Comparison of ENCODE assay signal across 8 cellular contexts in genomic region chr17:28599311-28600184, GRCh38.
DNase-seq lines count a peak whose midpoint lies in the region; ATAC-seq lines count a peak whose summit lies in the region.

No MANE protein-coding gene starts in this region.

- ATAC-seq in HG02840 (IDR thresholded peaks at IDR 0.05; ENCODE audit: low FRiP score, unreplicated experiment) = peak; percentile 39

- DNase-seq in NCI-H2081 (lab: John Stamatoyannopoulos, UW) (peak; percentile 64 to 71), NCI-H2081 treated with DMSO at 0.1 percent for 48 hours (lab: John Stamatoyannopoulos, UW) (no peak), NCI-H1436 (lab: John Stamatoyannopoulos, UW) (peak; percentile 74), T1000 (lab: John Stamatoyannopoulos, UW) (peak; percentile 69), T47D (ENCODE audit: low read depth in 1 of 2, low spot score in 1 of 2) (peak; percentile 18 to 79), islet precursor cell (peak; percentile 78)
- peak; percentile 56 to 62 (median 61) for DNase-seq in stimulated activated CD4-positive, alpha-beta T cell treated with anti-CD3 and anti-CD28 coated beads, Interleukin-12 subunit alpha, Interleukin-12 subunit beta, amount 100 ng/mL, for 48 hours (ENCODE audit: low read depth in 2 of 3, low spot score in 1 of 3)

- in situ Hi-C loops in T47D (cut with HindIII; ENCODE audit: low pct_unique_long_range_greater_than_20kb, low sequenced_read_pairs) = no loop called here
